In the genomic region with DNA sequence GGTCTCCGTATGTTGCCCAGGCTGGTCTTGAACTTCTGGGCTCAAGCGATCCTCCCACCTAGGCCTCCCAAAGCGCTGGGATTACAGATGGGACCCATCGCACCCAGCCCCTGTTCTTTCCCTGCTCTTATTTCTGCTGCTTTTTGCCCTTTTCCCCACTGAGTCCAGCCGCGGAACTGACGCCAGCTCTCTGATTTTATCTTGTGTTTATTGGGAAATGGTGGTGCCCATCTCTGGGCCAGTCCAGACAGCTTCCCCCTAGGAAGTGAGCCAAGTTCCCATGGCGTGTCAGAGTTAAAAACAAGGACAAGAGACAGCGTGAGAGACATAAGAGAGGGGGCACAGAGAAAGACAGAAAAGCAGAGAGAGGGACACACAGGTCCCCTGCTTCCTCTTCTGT, we compare ENCODE assay signal across 13 cellular contexts. TPM values are rescaled to one million over a fixed set of nuclear protein-coding genes. Genes with fewer than 3 reads are reported as not detected.
"Had no signal": no experiment of that assay in that cellular context is flagged by ENCODE, and none has a peak within 500 bp of the region (broad histone marks: within the 10 kb centered on the region; RNA-seq: fewer than 3 reads in every experiment).

No MANE protein-coding gene starts in this region.

RNA-seq across cellular contexts. Expression of gene SPDYE2B, which starts 19.5 kb away (rescaled TPM):
- total RNA-seq: esophagus muscularis mucosa, fibroblast of villous mesenchyme, gastroesophageal sphincter, left colon, lung, omental fat pad, right atrium auricular region, skeletal muscle tissue, subcutaneous adipose tissue, tibial nerve, urinary bladder had no signal
- polyA plus RNA-seq: immature natural killer cell, keratinocyte, lung, urinary bladder had no signal
